In genomic region chrX:103741879-103742278, GRCh38 we compare ENCODE assay signal across 19 cellular contexts. TPM values are rescaled to one million over a fixed set of nuclear protein-coding genes. Genes with fewer than 3 reads are reported as not detected.
A peak's percentile ranks its signal among the peaks of the same experiment; 100 is the strongest.
DNase-seq lines count a peak whose midpoint lies in the region; FAIRE-seq and TF ChIP-seq lines count a peak whose summit lies in the region.
"Had no signal": no experiment of that assay in that cellular context is flagged by ENCODE, and none has a peak within 500 bp of the region (broad histone marks: within the 10 kb centered on the region; RNA-seq: fewer than 3 reads in every experiment).

No MANE protein-coding gene starts in this region.

- POLR2A ChIA-PET in H1 (lab: Charles Lee; ENCODE audit: partially characterized antibody) = interaction anchor here (0.6 to 3.4 kb wide), 22 partner anchors 9 to 88 kb away, joined by 3 to 26 read pairs (median 4); partner anchors contain the start of genes PLP1 and TMEM31
- POLR2A ChIA-PET in activated CD4-positive, alpha-beta T cell treated with anti-CD3 and anti-CD28 coated beads, Interleukin-2, amount 10 ng/mL, durations not matched to agents 7 days and 5 days (lab: Charles Lee) = no interaction called here

- H4K5ac ChIP-seq in H1 (ENCODE audit: insufficient read length, low read depth, low read length) = peak overlapping the region; percentile 27
- H4K5ac ChIP-seq in mesendoderm (ENCODE audit: low read length) = no peak overlapping the region

- H3K23me2 ChIP-seq in H1 (ENCODE audit: low read depth, low read length) = 0 out of 2 replicates have a peak, but pooled peaks cover 6% of the 10 kb centered on the region

- H3K36me3 Mint-ChIP-seq in activated CD4-positive, alpha-beta T cell treated with anti-CD3 and anti-CD28 coated beads, Interleukin-2, amount 10 ng/mL, durations not matched to agents 7 days and 5 days (ENCODE audit: low read depth) = no peaks in the 10 kb centered on the region
- H3K36me3 Mint-ChIP-seq: CD4-positive, CD25-positive, alpha-beta regulatory T cell had no signal

- no peak overlapping the region for H2AFZ ChIP-seq in H1 (ENCODE audit: low read length)

- DNase-seq in EH (ENCODE audit: low read depth) = peak; percentile 68
- DNase-seq in H1 (ENCODE audit: low read depth in 1 of 2, low spot score in 2 of 2) = no peak
- DNase-seq in mesendoderm = no peak
- no peak for DNase-seq in activated CD4-positive, alpha-beta T cell treated with anti-CD3 and anti-CD28 coated beads, Interleukin-2, amount 10 ng/mL, durations not matched to agents 7 days and 5 days
- no peak for DNase-seq in pons (ENCODE audit: low spot score)
- DNase-seq in NOMO-1 (lab: John Stamatoyannopoulos, UW; ENCODE audit: unreplicated experiment in 2 of 2) = no peak
- DNase-seq: BE2C; CD4-positive, CD25-positive, alpha-beta regulatory T cell; COR-L47; H7; KBM-7; NCI-H1105 treated with DMSO at 0.1 percent for 48 hours; NCI-H187; NCI-H2227 treated with DMSO at 0.1 percent for 48 hours; NCI-H524 had no signal

- H2BK120ac ChIP-seq in H1 (replicated peaks; ENCODE audit: low read depth, low read length) (peak overlapping the region; percentile 98), mesendoderm (ENCODE audit: low read depth, low read length) (no peak overlapping the region)

- H3K4me1 Mint-ChIP-seq in activated CD4-positive, alpha-beta T cell treated with anti-CD3 and anti-CD28 coated beads, Interleukin-2, amount 10 ng/mL, durations not matched to agents 7 days and 5 days = no peaks in the 10 kb centered on the region
- H3K4me1 Mint-ChIP-seq: CD4-positive, CD25-positive, alpha-beta regulatory T cell had no signal

- H3K56ac ChIP-seq in H1 (replicated peaks; ENCODE audit: insufficient read length, low read depth, low read length) (no peak overlapping the region), mesendoderm (ENCODE audit: low read length) (no peak overlapping the region)

- H2BK15ac ChIP-seq in H1 (ENCODE audit: low read length) (no peak overlapping the region), mesendoderm (replicated peaks; ENCODE audit: low read depth) (no peak overlapping the region)

- H2BK12ac ChIP-seq in H1 (ENCODE audit: low read depth, low read length) = peak overlapping the region; percentile 71

- H3K4me2 ChIP-seq in H1 (ENCODE audit: insufficient read depth in 1 of 2, low read depth in 2 of 2, low read length in 2 of 2) (peak overlapping the region; percentile 65 to 84), mesendoderm (ENCODE audit: low read length) (no peak overlapping the region)

- H3K23ac ChIP-seq in H1 (ENCODE audit: insufficient read length) (no peak overlapping the region), mesendoderm (ENCODE audit: low read length) (no peak overlapping the region)

- no peak overlapping the region for H2BK20ac ChIP-seq in H1 (ENCODE audit: low read length)

- no peak for TF ChIP-seq POLR2A in H1 (IDR thresholded peaks at IDR 0.05; ENCODE audit: control extremely low read depth in 1 of 2, low read depth in 2 of 2, low read length in 2 of 2)

- H3K79me2 ChIP-seq in H1 (ENCODE audit: control insufficient read depth in 1 of 2, insufficient read depth in 2 of 2, low read length in 2 of 2) (peaks cover 13 to 42% of the 10 kb centered on the region in 2 experiments; a peak in 3 of 4 replicates), mesendoderm (ENCODE audit: control insufficient read depth, insufficient read depth, low read length) (no peaks in the 10 kb centered on the region)

- H3K4me3 ChIP-seq in HUES48 (ENCODE audit: low read depth, low read length) (peak overlapping the region; percentile 83), H1 (ENCODE audit: extremely low read depth in 1 of 4, insufficient read depth in 2 of 4, low read depth in 3 of 4, low read length in 4 of 4) (peak overlapping the region in 2 of 4 experiments; percentile 3 to 81; a peak in 3 of 8 replicates), mesendoderm (ENCODE audit: low read length) (no peak overlapping the region)

- H2AK5ac ChIP-seq in H1 (ENCODE audit: low read depth, low read length) = 0 out of 2 replicates have a peak overlapping the region, but pooled peaks have one; percentile 75
- H2AK5ac ChIP-seq in mesendoderm (ENCODE audit: low read length) = no peak overlapping the region

- peak overlapping the region; percentile 44 for H4K91ac ChIP-seq in H1 (replicated peaks; ENCODE audit: insufficient read length, low read length)

- CTCF ChIA-PET in H1 (lab: Charles Lee; ENCODE audit: partially characterized antibody) = interaction anchor here (0.7 to 1.5 kb wide), 5 partner anchors 9 to 31 kb away, joined by 3 to 5 read pairs (median 3); partner anchors contain the start of gene TMEM31
- CTCF ChIA-PET in activated CD4-positive, alpha-beta T cell treated with anti-CD3 and anti-CD28 coated beads, Interleukin-2, amount 10 ng/mL, durations not matched to agents 7 days and 5 days (lab: Charles Lee) = interaction anchor here (0.7 kb wide), 1 partner anchor 433 kb away, joined by 3 read pairs; no protein-coding TSS in a partner anchor

- H3K9ac ChIP-seq in HUES48 (ENCODE audit: low read depth, low read length) = peak overlapping the region; percentile 64
- no peak overlapping the region for H3K9ac ChIP-seq in H1 (replicated peaks in 1 of 4; ENCODE audit: extremely low read depth in 1 of 4, low read depth in 3 of 4, low read length in 3 of 4)
- H3K9ac ChIP-seq in mesendoderm (ENCODE audit: low read length) = no peak overlapping the region

- H4K8ac ChIP-seq in H1 (ENCODE audit: extremely low read depth, insufficient read depth, low read length) (no peak overlapping the region), mesendoderm (ENCODE audit: low read depth, low read length) (no peak overlapping the region)

- H2BK5ac ChIP-seq in H1 (ENCODE audit: low read depth, low read length) = peak overlapping the region; percentile 98; the same call in 1 of the 2 replicates
- no peak overlapping the region for H2BK5ac ChIP-seq in mesendoderm (ENCODE audit: low read length)

- H3K27ac ChIP-seq in HUES48 (ENCODE audit: low read depth, low read length) (peak overlapping the region; percentile 96), H1 (ENCODE audit: low read depth, low read length) (peak overlapping the region; percentile 81), mesendoderm (ENCODE audit: low read depth, low read length) (peak overlapping the region; percentile 57)

- H3K4me1 ChIP-seq in HUES48 (ENCODE audit: control insufficient read depth, insufficient read depth, low read length) = peaks cover 30% of the 10 kb centered on the region
- peaks cover 2 to 16% (median 9%) of the 10 kb centered on the region in 4 experiments; a peak in 5 of 7 replicates for H3K4me1 ChIP-seq in H1 (replicated peaks in 1 of 4; ENCODE audit: control insufficient read depth in 3 of 4, insufficient read depth in 4 of 4, low read length in 3 of 4)
- H3K4me1 ChIP-seq in mesendoderm (ENCODE audit: control insufficient read depth, low read depth, low read length) = no peaks in the 10 kb centered on the region
- H3K4me1 ChIP-seq: BE2C had no signal

- TF ChIP-seq CTCF in H1 (IDR thresholded peaks at IDR 0.05; ENCODE audit: control extremely low read depth in 1 of 3, insufficient read depth in 1 of 3, low read depth in 1 of 3, low read length in 3 of 3) = no peak

- WGBS in H1 (ENCODE audit: extremely low coverage in 1 of 2, insufficient coverage in 1 of 2, insufficient read length in 1 of 2, insufficient replicate concordance in 2 of 2, low coverage in 1 of 2, low lambda C conversion rate in 2 of 2, missing lambda C conversion rate in 1 of 2), 2 experiments = 0% methylated on average over 1 of the region's 1 CpG; no CpG with 5 or more reads in 1 of the 2 experiments
- no CpG with 5 or more reads among the region's 1 CpG for WGBS in mesendoderm (ENCODE audit: extremely low coverage, insufficient coverage, low lambda C conversion rate)

- no peak overlapping the region for H3K4me3 Mint-ChIP-seq in activated CD4-positive, alpha-beta T cell treated with anti-CD3 and anti-CD28 coated beads, Interleukin-2, amount 10 ng/mL, durations not matched to agents 7 days and 5 days
- H3K4me3 Mint-ChIP-seq: CD4-positive, CD25-positive, alpha-beta regulatory T cell had no signal

- H3K27me3 Mint-ChIP-seq in activated CD4-positive, alpha-beta T cell treated with anti-CD3 and anti-CD28 coated beads, Interleukin-2, amount 10 ng/mL, durations not matched to agents 7 days and 5 days = no peaks in the 10 kb centered on the region
- H3K27me3 Mint-ChIP-seq: CD4-positive, CD25-positive, alpha-beta regulatory T cell had no signal

- H3K9me3 Mint-ChIP-seq in activated CD4-positive, alpha-beta T cell treated with anti-CD3 and anti-CD28 coated beads, Interleukin-2, amount 10 ng/mL, durations not matched to agents 7 days and 5 days = no peaks in the 10 kb centered on the region

- H3K14ac ChIP-seq in H1 (ENCODE audit: insufficient read length) = no peak overlapping the region

- H3K18ac ChIP-seq in H1 (ENCODE audit: extremely low read depth, low read length) (peak overlapping the region; percentile 87), mesendoderm (ENCODE audit: low read length) (peak overlapping the region; percentile 68)

- FAIRE-seq in H1 (lab: Jason Lieb, UNC) = no peak
- FAIRE-seq: GM12891, HepG2 had no signal

- H3K27ac Mint-ChIP-seq in activated CD4-positive, alpha-beta T cell treated with anti-CD3 and anti-CD28 coated beads, Interleukin-2, amount 10 ng/mL, durations not matched to agents 7 days and 5 days = no peak overlapping the region

- H3K27me3 ChIP-seq in HUES48 (ENCODE audit: control insufficient read depth, insufficient read depth, low read length) (0 out of 2 replicates have a peak, but pooled peaks cover 4% of the 10 kb centered on the region), H1 (replicated peaks in 1 of 4; ENCODE audit: control insufficient read depth in 3 of 4, extremely low read depth in 1 of 4, insufficient read depth in 3 of 4, low read length in 3 of 4) (no peaks in the 10 kb centered on the region), mesendoderm (ENCODE audit: insufficient read depth, low read length, poor library complexity) (no peaks in the 10 kb centered on the region)
- H3K27me3 ChIP-seq: BE2C had no signal

- TF ChIP-seq RAD21 in H1 (IDR thresholded peaks at IDR 0.05 in 1 of 2, conservative IDR thresholded peaks at IDR 0.05 in 1 of 2; ENCODE audit: low read depth in 2 of 2, low read length in 2 of 2) = no peak

- H3K4ac ChIP-seq in H1 (replicated peaks; ENCODE audit: insufficient read length, low read depth, low read length) (peak overlapping the region; percentile 96), mesendoderm (ENCODE audit: low read depth, low read length) (no peak overlapping the region)

- TF ChIP-seq EP300 in H1 (IDR thresholded peaks at IDR 0.05; ENCODE audit: borderline replicate concordance in 1 of 2, low read depth in 2 of 2, low read length in 2 of 2) = no peak

- H3K36me3 ChIP-seq in HUES48 (ENCODE audit: control insufficient read depth, insufficient read depth, low read length) (peaks cover 16% of the 10 kb centered on the region), H1 (ENCODE audit: control insufficient read depth in 2 of 4, insufficient read depth in 4 of 4, low read length in 3 of 4) (peaks cover 0 to 5% (median 0%) of the 10 kb centered on the region in 4 experiments; a peak in 2 of 8 replicates), mesendoderm (ENCODE audit: control insufficient read depth, insufficient read depth, low read length) (no peaks in the 10 kb centered on the region)
- H3K36me3 ChIP-seq: BE2C had no signal

- H3K79me1 ChIP-seq in H1 (ENCODE audit: low read depth, low read length) (peaks cover 4% of the 10 kb centered on the region; the same call in 1 of the 2 replicates), mesendoderm (ENCODE audit: low read length) (no peaks in the 10 kb centered on the region)

- H3K9me3 ChIP-seq in HUES48 (ENCODE audit: control insufficient read depth, insufficient read depth, low read length) = no peaks in the 10 kb centered on the region
- no peaks in the 10 kb centered on the region for H3K9me3 ChIP-seq in H1 (ENCODE audit: insufficient read depth in 2 of 2, low read depth in 1 of 2, low read length in 1 of 2)
- H3K9me3 ChIP-seq: BE2C had no signal

- peaks cover 0 to 11% of the 10 kb centered on the region in 2 experiments for H4K20me1 ChIP-seq in H1 (replicated peaks in 1 of 2; ENCODE audit: control insufficient read depth in 1 of 2, insufficient read depth in 2 of 2, low read length in 2 of 2)

RNA-seq across cellular contexts. Expression of gene TMEM31, which starts 31.2 kb away (rescaled TPM):
- not detected in 2 replicates for total RNA-seq in H1 (2021; fragmentation: NEBNext Ultra II Directional; extraction: Animal tissue kit (Norgen Biotek cat#: 25700))
- 0.31 and 0.65 TPM in 2 replicates for polyA plus RNA-seq in H1 (2011; rRNA removed)
- polyA plus RNA-seq in H1 (2011; cell fraction: cytosol; rRNA removed) = 0.50 TPM
- not detected for polyA plus RNA-seq in H1 (2011; cell fraction: nucleus; rRNA removed)
- 0.34 TPM in 1 of 4 replicates, not detected in the others for polyA plus RNA-seq in H1 (2012, experiment 1 of 2)
- not detected for polyA plus RNA-seq in H1 (2012, experiment 2 of 2)
- 0.41 TPM for polyA plus RNA-seq in H1 (2013, experiment 1 of 2)
- polyA plus RNA-seq in H1 (2013, experiment 2 of 2) = 0.42 TPM
- polyA minus RNA-seq in H1 (2011; rRNA and poly(A)+ RNA removed) = 2.0 TPM in 1 of 2 replicates, not detected in the other
- polyA minus RNA-seq in H1 (2011; cell fraction: cytosol; rRNA and poly(A)+ RNA removed) = not detected
- not detected for polyA minus RNA-seq in H1 (2011; cell fraction: nucleus; rRNA and poly(A)+ RNA removed)
- 0.56 TPM for polyA plus RNA-seq in mesendoderm (2013, experiment 1 of 2)
- 0.36 TPM for polyA plus RNA-seq in mesendoderm (2013, experiment 2 of 2)
- total RNA-seq in activated CD4-positive, alpha-beta T cell treated with anti-CD3 and anti-CD28 coated beads, Interleukin-2, amount 10 ng/mL, durations not matched to agents 7 days and 5 days = not detected
- total RNA-seq: A172; CD4-positive, CD25-positive, alpha-beta regulatory T cell; HepG2 had no signal

RNA-seq across cellular contexts. Expression of gene PLP1, which starts 34.8 kb away (rescaled TPM):
- total RNA-seq in H1 (2021; fragmentation: NEBNext Ultra II Directional; extraction: Animal tissue kit (Norgen Biotek cat#: 25700)) = 44.3 and 49.2 TPM in 2 replicates
- polyA plus RNA-seq in H1 (2011; rRNA removed) = 218 and 279 TPM in 2 replicates
- polyA plus RNA-seq in H1 (2011; cell fraction: cytosol; rRNA removed) = 113 TPM
- 342 TPM for polyA plus RNA-seq in H1 (2011; cell fraction: nucleus; rRNA removed)
- 31.3 to 48.8 TPM (median 41.4 TPM) in 4 replicates for polyA plus RNA-seq in H1 (2012, experiment 1 of 2)
- 4.1 TPM for polyA plus RNA-seq in H1 (2012, experiment 2 of 2)
- 35.5 TPM for polyA plus RNA-seq in H1 (2013, experiment 1 of 2)
- polyA plus RNA-seq in H1 (2013, experiment 2 of 2) = 34.1 TPM
- 197 and 257 TPM in 2 replicates for polyA minus RNA-seq in H1 (2011; rRNA and poly(A)+ RNA removed)
- polyA minus RNA-seq in H1 (2011; cell fraction: cytosol; rRNA and poly(A)+ RNA removed) = 51.0 TPM
- polyA minus RNA-seq in H1 (2011; cell fraction: nucleus; rRNA and poly(A)+ RNA removed) = 125 TPM
- polyA plus RNA-seq in mesendoderm (2013, experiment 1 of 2) = 12.1 TPM
- polyA plus RNA-seq in mesendoderm (2013, experiment 2 of 2) = 12.4 TPM
- not detected for total RNA-seq in activated CD4-positive, alpha-beta T cell treated with anti-CD3 and anti-CD28 coated beads, Interleukin-2, amount 10 ng/mL, durations not matched to agents 7 days and 5 days
- total RNA-seq: A172; CD4-positive, CD25-positive, alpha-beta regulatory T cell had no signal
- polyA plus RNA-seq: CD4-positive, CD25-positive, alpha-beta regulatory T cell had no signal

RNA-seq across cellular contexts. Expression of gene MORF4L2, which starts 55.4 kb away (rescaled TPM):
- total RNA-seq in H1 (2021; fragmentation: NEBNext Ultra II Directional; extraction: Animal tissue kit (Norgen Biotek cat#: 25700)) = 340 and 373 TPM in 2 replicates
- polyA plus RNA-seq in H1 (2011; rRNA removed) = 113 and 235 TPM in 2 replicates
- 343 TPM for polyA plus RNA-seq in H1 (2011; cell fraction: cytosol; rRNA removed)
- polyA plus RNA-seq in H1 (2011; cell fraction: nucleus; rRNA removed) = 67.1 TPM
- polyA plus RNA-seq in H1 (2012, experiment 1 of 2) = 291 to 524 TPM (median 325 TPM) in 4 replicates
- polyA plus RNA-seq in H1 (2012, experiment 2 of 2) = 71.1 TPM
- polyA plus RNA-seq in H1 (2013, experiment 1 of 2) = 225 TPM
- 232 TPM for polyA plus RNA-seq in H1 (2013, experiment 2 of 2)
- polyA minus RNA-seq in H1 (2011; rRNA and poly(A)+ RNA removed) = 122 and 150 TPM in 2 replicates
- 96.4 TPM for polyA minus RNA-seq in H1 (2011; cell fraction: cytosol; rRNA and poly(A)+ RNA removed)
- polyA minus RNA-seq in H1 (2011; cell fraction: nucleus; rRNA and poly(A)+ RNA removed) = 69.0 TPM
- polyA plus RNA-seq in mesendoderm (2013, experiment 1 of 2) = 337 TPM
- 337 TPM for polyA plus RNA-seq in mesendoderm (2013, experiment 2 of 2)
- total RNA-seq in activated CD4-positive, alpha-beta T cell treated with anti-CD3 and anti-CD28 coated beads, Interleukin-2, amount 10 ng/mL, durations not matched to agents 7 days and 5 days = 100 to 1,000 TPM; 122 to 126 TPM

Comparison
In these comparisons a context has a peak if more than half of its experiments do, and no peak if none do; other contexts are left out.
1. RNA of gene PLP1, which starts 34.8 kb away (total RNA-seq): 44.3 to 49.2 TPM in H1; not detected in activated CD4-positive, alpha-beta T cell treated with anti-CD3 and anti-CD28 coated beads, Interleukin-2, amount 10 ng/mL, durations not matched to agents 7 days and 5 days; every median in the first group is over 10 times any median in the second.
2. Peak in every context shown above with its lines, with median percentiles within 50 percentile points of each other: H3K27ac ChIP-seq.